Comparison of ENCODE assay signal across 1 cellular context in the genomic region with DNA sequence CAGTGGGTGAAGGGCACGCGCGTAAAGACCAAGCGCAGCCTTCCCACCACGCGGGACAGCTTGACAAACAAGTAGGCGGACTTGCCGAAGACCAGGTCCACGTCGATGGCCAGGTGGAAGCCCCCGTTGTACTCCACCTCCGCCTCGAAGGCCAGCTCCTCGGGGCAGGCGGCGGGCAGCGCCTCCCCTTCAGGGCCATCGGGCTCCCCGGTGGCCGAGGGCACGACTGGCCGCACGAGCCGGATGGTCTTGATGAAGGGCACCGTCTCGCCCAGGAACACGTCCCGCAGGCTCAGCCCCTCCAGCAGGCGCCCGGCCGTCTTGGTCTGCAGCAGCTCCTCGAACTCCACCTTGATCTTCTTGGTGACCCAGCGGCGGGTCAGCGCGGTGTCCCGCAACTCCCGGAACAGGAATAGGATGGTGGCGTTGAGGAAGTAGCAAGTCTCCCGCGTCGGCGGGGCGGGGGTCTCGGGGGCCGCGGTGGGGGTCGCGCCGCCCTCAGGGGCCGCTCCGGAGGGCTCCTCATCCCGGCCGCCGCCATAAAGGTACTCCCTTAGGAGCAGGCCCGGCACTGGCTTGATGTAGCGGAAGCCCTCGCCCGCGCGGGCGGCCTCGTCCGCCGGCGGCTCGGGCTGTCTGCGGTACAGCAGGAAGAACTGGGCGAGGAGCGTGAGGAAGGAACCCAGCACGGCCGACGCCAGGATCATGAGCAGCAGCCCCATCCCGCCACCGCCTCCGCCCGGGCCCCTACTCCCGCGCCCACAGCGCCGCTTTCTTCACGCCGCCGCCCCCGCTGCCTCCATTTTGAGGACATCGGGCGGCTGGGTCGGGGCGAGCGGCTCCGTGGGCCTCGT.
A peak's percentile ranks its signal among the peaks of the same experiment; 100 is the strongest.
TF ChIP-seq lines count a peak whose summit lies in the region.

No MANE protein-coding gene starts in this region.

TF ChIP-seq in K562, 482 proteins besides CTCF, POLR2A, EP300 and RAD21 (continued from another document):
- 0 out of 2 replicates have a peak, but pooled peaks have one; percentile 4 for TF ChIP-seq HNRNPL (IDR thresholded peaks at IDR 0.05; ENCODE audit: low read depth, low read length)
- TF ChIP-seq ZBTB7A (IDR thresholded peaks at IDR 0.05; ENCODE audit: borderline replicate concordance, control insufficient read depth, low read depth, low read length) = peak; percentile 66; the same call in 1 of the 2 replicates
- TF ChIP-seq GMEB1 (CRISPR knock-in tag; IDR thresholded peaks at IDR 0.05) = no peak
- TF ChIP-seq RBBP5 (IDR thresholded peaks at IDR 0.05; ENCODE audit: borderline replicate concordance, insufficient read depth, low read length, poor library complexity, severe bottlenecking) = peak; percentile 54
- TF ChIP-seq NFRKB (IDR thresholded peaks at IDR 0.05; ENCODE audit: low read depth) = no peak
- peak; percentile 35 for TF ChIP-seq CHD1 (IDR thresholded peaks at IDR 0.05; ENCODE audit: low read length)
- TF ChIP-seq TRIM28 (IDR thresholded peaks at IDR 0.05) = no peak
- TF ChIP-seq, protein P1, sequence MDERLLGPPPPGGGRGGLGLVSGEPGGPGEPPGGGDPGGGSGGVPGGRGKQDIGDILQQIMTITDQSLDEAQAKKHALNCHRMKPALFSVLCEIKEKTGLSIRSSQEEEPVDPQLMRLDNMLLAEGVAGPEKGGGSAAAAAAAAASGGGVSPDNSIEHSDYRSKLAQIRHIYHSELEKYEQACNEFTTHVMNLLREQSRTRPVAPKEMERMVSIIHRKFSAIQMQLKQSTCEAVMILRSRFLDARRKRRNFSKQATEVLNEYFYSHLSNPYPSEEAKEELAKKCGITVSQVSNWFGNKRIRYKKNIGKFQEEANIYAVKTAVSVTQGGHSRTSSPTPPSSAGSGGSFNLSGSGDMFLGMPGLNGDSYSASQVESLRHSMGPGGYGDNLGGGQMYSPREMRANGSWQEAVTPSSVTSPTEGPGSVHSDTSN (CRISPR knock-in tag; IDR thresholded peaks at IDR 0.05; ENCODE audit: low read depth) = no peak
- TF ChIP-seq, protein P1 (tag; conservative IDR thresholded peaks at IDR 0.05; ENCODE audit: low read depth) = no peak
- no peak for TF ChIP-seq ZNF717 (CRISPR knock-in tag; IDR thresholded peaks at IDR 0.05)
- TF ChIP-seq TOE1 (IDR thresholded peaks at IDR 0.05; ENCODE audit: borderline replicate concordance) = no peak
- no peak for TF ChIP-seq TOE1 (CRISPR knock-in tag; IDR thresholded peaks at IDR 0.05; ENCODE audit: borderline replicate concordance, low read depth)
- peak; percentile 20 to 71 (median 70) for TF ChIP-seq YY1 (IDR thresholded peaks at IDR 0.05; ENCODE audit: borderline replicate concordance in 1 of 3, control insufficient read depth in 1 of 3, extremely low read depth in 1 of 3, insufficient read depth in 3 of 3, insufficient read length in 1 of 3, insufficient replicate concordance in 2 of 3, low read depth in 1 of 3, low read length in 2 of 3)
- no peak for TF ChIP-seq MYNN (IDR thresholded peaks at IDR 0.05)
- TF ChIP-seq MYNN (CRISPR knock-in tag; IDR thresholded peaks at IDR 0.05) = no peak
- TF ChIP-seq, protein P2, sequence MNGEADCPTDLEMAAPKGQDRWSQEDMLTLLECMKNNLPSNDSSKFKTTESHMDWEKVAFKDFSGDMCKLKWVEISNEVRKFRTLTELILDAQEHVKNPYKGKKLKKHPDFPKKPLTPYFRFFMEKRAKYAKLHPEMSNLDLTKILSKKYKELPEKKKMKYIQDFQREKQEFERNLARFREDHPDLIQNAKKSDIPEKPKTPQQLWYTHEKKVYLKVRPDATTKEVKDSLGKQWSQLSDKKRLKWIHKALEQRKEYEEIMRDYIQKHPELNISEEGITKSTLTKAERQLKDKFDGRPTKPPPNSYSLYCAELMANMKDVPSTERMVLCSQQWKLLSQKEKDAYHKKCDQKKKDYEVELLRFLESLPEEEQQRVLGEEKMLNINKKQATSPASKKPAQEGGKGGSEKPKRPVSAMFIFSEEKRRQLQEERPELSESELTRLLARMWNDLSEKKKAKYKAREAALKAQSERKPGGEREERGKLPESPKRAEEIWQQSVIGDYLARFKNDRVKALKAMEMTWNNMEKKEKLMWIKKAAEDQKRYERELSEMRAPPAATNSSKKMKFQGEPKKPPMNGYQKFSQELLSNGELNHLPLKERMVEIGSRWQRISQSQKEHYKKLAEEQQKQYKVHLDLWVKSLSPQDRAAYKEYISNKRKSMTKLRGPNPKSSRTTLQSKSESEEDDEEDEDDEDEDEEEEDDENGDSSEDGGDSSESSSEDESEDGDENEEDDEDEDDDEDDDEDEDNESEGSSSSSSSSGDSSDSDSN (IDR thresholded peaks at IDR 0.05; ENCODE audit: borderline replicate concordance in 1 of 2, low read depth in 2 of 2, low read length in 2 of 2) = 0 out of 4 replicates have a peak, but pooled peaks of 1 of the 2 experiments have one; percentile 16
- no peak for TF ChIP-seq NR2C1 (IDR thresholded peaks at IDR 0.05)
- no peak for TF ChIP-seq NR2C1 (tag; IDR thresholded peaks at IDR 0.05)
- TF ChIP-seq PHF8 (IDR thresholded peaks at IDR 0.05; ENCODE audit: borderline replicate concordance, low read length) = peak; percentile 73; the same call in 1 of the 2 replicates
- no peak for TF ChIP-seq ZNF444 (CRISPR knock-in tag; IDR thresholded peaks at IDR 0.05)
